2 cellular contexts compared by ENCODE assay signal in genomic region chr12:124949779-124950728, GRCh38.
TF ChIP-seq lines count a peak whose summit lies in the region.

No MANE protein-coding gene starts in this region.

TF ChIP-seq in SK-N-SH, 30 proteins besides CTCF, POLR2A, EP300 and RAD21 (continued from another document):
- TF ChIP-seq ZBTB33 (IDR thresholded peaks at IDR 0.05; ENCODE audit: borderline replicate concordance, low read depth): no peak
- no peak for TF ChIP-seq ELF1 (IDR thresholded peaks at IDR 0.05)

TF ChIP-seq in SK-N-SH treated with all-trans-retinoic acid at 6 μM for 48 hours, 23 proteins besides CTCF, POLR2A, EP300 and RAD21 (continued from another document):
- TF ChIP-seq CREB5 (CRISPR knock-in tag; IDR thresholded peaks at IDR 0.05; ENCODE audit: low read depth): no peak
- no peak for TF ChIP-seq ESRRG (CRISPR knock-in tag; IDR thresholded peaks at IDR 0.05)
TF ChIP-seq in SK-N-SH treated with all-trans-retinoic acid at 6 μM for 48 hours: peak in this region for 0.
